Comparison of ENCODE assay signal across 16 cellular contexts in genomic region chr4:108203377-108203776, GRCh38.
"Had no signal": no experiment of that assay in that cellular context is flagged by ENCODE, and none has a peak within 500 bp of the region (broad histone marks: within the 10 kb centered on the region; RNA-seq: fewer than 3 reads in every experiment).

No MANE protein-coding gene starts in this region.

- H3K27ac Mint-ChIP-seq: nephron progenitor cell had no signal

- ATAC-seq: esophagus mucosa; heart left ventricle; naive thymus-derived CD4-positive, alpha-beta T cell had no signal

- H3K27me3 Mint-ChIP-seq: naive thymus-derived CD4-positive, alpha-beta T cell had no signal

- DNase-seq: cortex of kidney; dorsolateral prefrontal cortex; effector CD8-positive, alpha-beta T cell; heart left ventricle; hypothalamus; kidney glomerular epithelial cell; mesendoderm; naive thymus-derived CD4-positive, alpha-beta T cell; nephron progenitor cell; ovary; sigmoid colon; small intestine; stimulated activated CD4-positive, alpha-beta T cell treated with anti-CD3 and anti-CD28 coated beads, Interleukin-12 subunit alpha, Interleukin-12 subunit beta, amount 100 ng/mL, for 4 hours; stimulated activated naive CD4-positive, alpha-beta T cell treated with Interleukin-2 at 50 U/mL for 16 hours; tibial artery had no signal

- H3K9me3 Mint-ChIP-seq: naive thymus-derived CD4-positive, alpha-beta T cell; nephron progenitor cell had no signal

- H3K4me3 Mint-ChIP-seq: nephron progenitor cell had no signal
